ENCODE assay signal across 13 cellular contexts in genomic region chr1:54806931-54807611, GRCh38. TPM values are rescaled to one million over a fixed set of nuclear protein-coding genes. Genes with fewer than 3 reads are reported as not detected.
DNase-seq lines count a peak whose midpoint lies in the region; ATAC-seq, FAIRE-seq and TF ChIP-seq lines count a peak whose summit lies in the region.
"Had no signal": no experiment of that assay in that cellular context is flagged by ENCODE, and none has a peak within 500 bp of the region (broad histone marks: within the 10 kb centered on the region; RNA-seq: fewer than 3 reads in every experiment).

No MANE protein-coding gene starts in this region.

- H3K36me3 Mint-ChIP-seq in CD8-positive, alpha-beta T cell: no peaks in the 10 kb centered on the region
- H3K36me3 Mint-ChIP-seq in activated T-cell treated with anti-CD3 and anti-CD28 coated beads, Interleukin-2, amount 50 U/mL, for 4 hours (ENCODE audit: insufficient read depth): no peaks in the 10 kb centered on the region
- H3K36me3 Mint-ChIP-seq: activated naive CD4-positive, alpha-beta T cell treated with anti-CD3 and anti-CD28 coated beads, Interleukin-2, amount 50 U/mL, for 72 hours had no signal

- H3K4me1 Mint-ChIP-seq in CD8-positive, alpha-beta T cell (ENCODE audit: low read depth): peaks cover 14% of the 10 kb centered on the region
- peaks cover 24% of the 10 kb centered on the region for H3K4me1 Mint-ChIP-seq in activated T-cell treated with anti-CD3 and anti-CD28 coated beads, Interleukin-2, amount 50 U/mL, for 4 hours (ENCODE audit: low read depth)

- FAIRE-seq in HTR-8/SVneo (lab: Jason Lieb, UNC): no peak

- no peaks in the 10 kb centered on the region for H3K27me3 ChIP-seq in CD8-positive, alpha-beta T cell (ENCODE audit: insufficient read depth, low read length)
- H3K27me3 ChIP-seq in right cardiac atrium (ENCODE audit: control insufficient read depth, insufficient read depth): no peaks in the 10 kb centered on the region

- peaks cover 11% of the 10 kb centered on the region for H3K4me1 ChIP-seq in CD8-positive, alpha-beta T cell (ENCODE audit: insufficient read depth, low read length)
- H3K4me1 ChIP-seq in mucosa of descending colon (ENCODE audit: low read depth) (peaks cover 15% of the 10 kb centered on the region), right cardiac atrium (ENCODE audit: control insufficient read depth, insufficient read depth, low read length) (no peaks in the 10 kb centered on the region)

- ATAC-seq in CD8-positive, alpha-beta T cell: peak; percentile 70
- peak; percentile 24 to 57 for ATAC-seq in activated T-cell treated with anti-CD3 and anti-CD28 coated beads, Interleukin-2, amount 50 U/mL, for 4 hours
- ATAC-seq in mucosa of descending colon (peak; percentile 38), right cardiac atrium (no peak)

- no peak overlapping the region for H3K27ac Mint-ChIP-seq in CD8-positive, alpha-beta T cell

- intact Hi-C loops in CD8-positive, alpha-beta T cell (cut with DNase I, micrococcal nuclease): loop anchor here in 1 of 2 experiments (5.0 kb wide), 1 partner anchor 1320 kb away; no protein-coding TSS in a partner anchor
- intact Hi-C loops in mucosa of descending colon (cut with DNase I, micrococcal nuclease): loop anchor here in 1 of 2 donors (10.0 kb wide), 1 partner anchor 302 kb away; no protein-coding TSS in a partner anchor
- intact Hi-C loops in right cardiac atrium (cut with DNase I): loop anchor here in 3 of 4 donors (10.0 kb wide), 3 partner anchors 312 to 932 kb away; no protein-coding TSS in a partner anchor

- CTCF ChIA-PET in CD8-positive, alpha-beta T cell (lab: Charles Lee): interaction anchor here (0.8 to 1.0 kb wide), 2 partner anchors 134 to 135 kb away, joined by 3 read pairs; no protein-coding TSS in a partner anchor

- no peaks in the 10 kb centered on the region for H3K9me3 ChIP-seq in CD8-positive, alpha-beta T cell (ENCODE audit: low read length)
- no peaks in the 10 kb centered on the region for H3K9me3 ChIP-seq in mucosa of descending colon
- no peaks in the 10 kb centered on the region for H3K9me3 ChIP-seq in right cardiac atrium (ENCODE audit: control insufficient read depth, low read length)
- H3K9me3 ChIP-seq: spleen, tibial artery had no signal

- WGBS in right cardiac atrium: 74% methylated on average over 11 of the region's 11 CpGs

- no peaks in the 10 kb centered on the region for H3K36me3 ChIP-seq in CD8-positive, alpha-beta T cell (ENCODE audit: insufficient read depth, low read length)
- H3K36me3 ChIP-seq in mucosa of descending colon (ENCODE audit: low read depth): no peaks in the 10 kb centered on the region
- H3K36me3 ChIP-seq: spleen, tibial artery had no signal

- no peak overlapping the region for H3K4me3 ChIP-seq in CD8-positive, alpha-beta T cell (ENCODE audit: low read depth, low read length)
- H3K4me3 ChIP-seq in mucosa of descending colon (no peak overlapping the region), right cardiac atrium (ENCODE audit: low read length) (no peak overlapping the region)
- H3K4me3 ChIP-seq: spleen, tibial artery had no signal

- H3K27me3 Mint-ChIP-seq in CD8-positive, alpha-beta T cell (ENCODE audit: low read depth): no peaks in the 10 kb centered on the region
- no peaks in the 10 kb centered on the region for H3K27me3 Mint-ChIP-seq in activated T-cell treated with anti-CD3 and anti-CD28 coated beads, Interleukin-2, amount 50 U/mL, for 4 hours (ENCODE audit: low read depth)

- TF ChIP-seq CTCF in CD8-positive, alpha-beta T cell (IDR thresholded peaks at IDR 0.05): no peak
- no peak for TF ChIP-seq CTCF in mucosa of descending colon (IDR thresholded peaks at IDR 0.05)

- H3K4me3 Mint-ChIP-seq in CD8-positive, alpha-beta T cell: no peak overlapping the region
- no peak overlapping the region for H3K4me3 Mint-ChIP-seq in activated T-cell treated with anti-CD3 and anti-CD28 coated beads, Interleukin-2, amount 50 U/mL, for 4 hours

- POLR2A ChIA-PET in CD8-positive, alpha-beta T cell (lab: Charles Lee): no interaction called here

- no peaks in the 10 kb centered on the region for H3K9me3 Mint-ChIP-seq in CD8-positive, alpha-beta T cell
- H3K9me3 Mint-ChIP-seq in activated T-cell treated with anti-CD3 and anti-CD28 coated beads, Interleukin-2, amount 50 U/mL, for 4 hours: no peaks in the 10 kb centered on the region
- H3K9me3 Mint-ChIP-seq: activated naive CD4-positive, alpha-beta T cell treated with anti-CD3 and anti-CD28 coated beads, Interleukin-2, amount 50 U/mL, for 72 hours had no signal

- peak in 5 of 7 experiments; percentile 27 to 52 (median 42) for DNase-seq in CD8-positive, alpha-beta T cell
- DNase-seq in HT1080 (ENCODE audit: low read depth): peak; percentile 75
- DNase-seq in activated T-cell treated with anti-CD3 and anti-CD28 coated beads, Interleukin-2, amount 50 U/mL, for 4 hours: no peak
- DNase-seq in mucosa of descending colon: peak in 1 of 3 donors; percentile 58
- DNase-seq in NCI-H1092 (lab: John Stamatoyannopoulos, UW): no peak
- DNase-seq in iPS-NIHi7 (ENCODE audit: extremely low spot score): no peak
- no peak for DNase-seq in HTR-8/SVneo (ENCODE audit: insufficient read length, low spot score)
- DNase-seq in right cardiac atrium: no peak
- DNase-seq: DMS79, SHP77 treated with DMSO at 0.1 percent for 48 hours, spleen had no signal

- H3K27ac ChIP-seq in CD8-positive, alpha-beta T cell (ENCODE audit: low read depth, low read length): no peak overlapping the region
- H3K27ac ChIP-seq in right cardiac atrium (ENCODE audit: low read length): no peak overlapping the region
- H3K27ac ChIP-seq: tibial artery had no signal

RNA-seq across cellular contexts. Expression of gene TTC22, which starts 5.9 kb away (rescaled TPM):
- 1 to 10 TPM; 3.1 to 4.2 TPM for total RNA-seq in CD8-positive, alpha-beta T cell
- not detected in 2 replicates for total RNA-seq in HT1080 (2014; rRNA removed; shearing (Covaris generic))
- polyA plus RNA-seq in HT1080 (2015; cell fraction: cytosol; rRNA removed): not detected in 2 replicates
- not detected in 2 replicates for polyA plus RNA-seq in HT1080 (2015; cell fraction: nucleus; rRNA removed)
- 1 to 10 TPM; 1.9 to 2.8 (median 2.0) TPM for total RNA-seq in activated T-cell treated with anti-CD3 and anti-CD28 coated beads, Interleukin-2, amount 50 U/mL, for 4 hours
- total RNA-seq in mucosa of descending colon (100 to 1,000 TPM in 1 of 3 donors, 10 to 100 TPM in 2; 51.6 to 122 (median 70.8) TPM), right cardiac atrium (under 1 TPM in 3 of 4 donors, not detected in 1; 0.06 to 0.17 (median 0.09) TPM)
- 0.05 TPM for polyA plus RNA-seq in right cardiac atrium

RNA-seq across cellular contexts. Expression of gene PARS2, which starts 42.7 kb away (rescaled TPM):
- total RNA-seq in CD8-positive, alpha-beta T cell: not detected
- 7.6 and 8.6 TPM in 2 replicates for total RNA-seq in HT1080 (2014; rRNA removed; shearing (Covaris generic))
- polyA plus RNA-seq in HT1080 (2015; cell fraction: cytosol; rRNA removed): 5.2 and 5.9 TPM in 2 replicates
- 4.8 and 5.4 TPM in 2 replicates for polyA plus RNA-seq in HT1080 (2015; cell fraction: nucleus; rRNA removed)
- total RNA-seq in activated T-cell treated with anti-CD3 and anti-CD28 coated beads, Interleukin-2, amount 50 U/mL, for 4 hours: 1 to 10 TPM; 5.5 to 7.9 (median 6.1) TPM
- 1 to 10 TPM; 6.4 to 8.7 (median 7.2) TPM for total RNA-seq in mucosa of descending colon
- total RNA-seq in right cardiac atrium: 1 to 10 TPM; 2.9 to 3.7 (median 3.3) TPM
- polyA plus RNA-seq in right cardiac atrium: 2.0 TPM

Comparison
In these comparisons a context has a peak if more than half of its experiments do, and no peak if none do; other contexts are left out.
1. ATAC-seq: peak in CD8-positive, alpha-beta T cell (single experiment), activated T-cell treated with anti-CD3 and anti-CD28 coated beads, Interleukin-2, amount 50 U/mL, for 4 hours (2 of 2) and mucosa of descending colon (single experiment); none in right cardiac atrium (0 of 2).
2. DNase-seq: peak in CD8-positive, alpha-beta T cell (5 of 7) and HT1080 (single experiment); none in activated T-cell treated with anti-CD3 and anti-CD28 coated beads, Interleukin-2, amount 50 U/mL, for 4 hours (single experiment), NCI-H1092 (single experiment), iPS-NIHi7 (single experiment), HTR-8/SVneo (single experiment) and right cardiac atrium (0 of 3).
3. RNA of gene TTC22, which starts 5.9 kb away (total RNA-seq): 51.6 to 122 TPM in mucosa of descending colon; 3.1 to 4.2 TPM in CD8-positive, alpha-beta T cell, 1.9 to 2.8 TPM in activated T-cell treated with anti-CD3 and anti-CD28 coated beads, Interleukin-2, amount 50 U/mL, for 4 hours, 0.06 to 0.17 TPM in right cardiac atrium and not detected in HT1080; every median in the first group is over 10 times any median in the second.